ENCODE assay signal across 1 cellular context in the genomic region with DNA sequence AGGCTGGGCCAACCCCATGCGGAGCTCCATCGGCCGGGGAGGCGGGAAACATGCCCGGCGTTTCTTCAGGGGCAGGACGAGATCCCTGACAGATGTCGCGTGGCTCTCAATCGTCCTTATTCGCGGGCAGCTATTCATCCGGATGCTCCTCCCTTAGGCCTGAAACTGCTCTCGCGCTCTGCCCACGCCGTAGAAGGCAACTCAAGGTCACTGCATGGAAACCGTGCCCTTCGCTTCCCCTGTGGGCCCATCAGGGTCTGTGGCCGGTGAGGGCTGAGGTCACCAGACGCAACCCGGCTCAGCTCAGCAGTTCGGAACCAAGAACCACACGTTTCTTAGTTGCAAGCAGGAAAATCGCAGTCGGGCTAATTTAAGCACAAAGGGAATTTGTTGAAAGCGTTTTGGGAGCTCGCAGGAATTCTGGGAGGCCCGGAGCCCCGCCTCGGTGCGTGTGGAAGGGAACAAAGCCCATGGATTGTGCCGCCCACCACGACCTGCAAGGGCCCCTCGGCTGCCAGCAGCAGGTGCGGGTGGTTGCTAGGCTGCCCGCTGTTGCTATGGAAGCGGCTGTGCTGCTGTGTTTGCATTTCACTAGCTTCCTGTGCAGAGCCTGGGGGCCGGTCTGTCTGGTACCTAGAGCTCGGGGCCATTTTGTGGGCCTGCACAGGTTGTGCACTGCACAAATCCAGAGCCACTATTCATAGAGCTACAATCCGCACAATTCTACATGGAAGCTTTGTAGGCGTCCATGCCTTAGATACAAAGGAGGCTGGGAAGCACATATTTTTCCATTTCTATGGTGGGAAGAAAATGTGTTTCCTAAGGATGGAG.
A peak's percentile ranks its signal among the peaks of the same experiment; 100 is the strongest.
TF ChIP-seq lines count a peak whose summit lies in the region.

No MANE protein-coding gene starts in this region.

TF ChIP-seq in HepG2, 621 proteins besides CTCF, POLR2A, EP300 and RAD21 (continued from another document and continues in another):
- TF ChIP-seq, protein P1, sequence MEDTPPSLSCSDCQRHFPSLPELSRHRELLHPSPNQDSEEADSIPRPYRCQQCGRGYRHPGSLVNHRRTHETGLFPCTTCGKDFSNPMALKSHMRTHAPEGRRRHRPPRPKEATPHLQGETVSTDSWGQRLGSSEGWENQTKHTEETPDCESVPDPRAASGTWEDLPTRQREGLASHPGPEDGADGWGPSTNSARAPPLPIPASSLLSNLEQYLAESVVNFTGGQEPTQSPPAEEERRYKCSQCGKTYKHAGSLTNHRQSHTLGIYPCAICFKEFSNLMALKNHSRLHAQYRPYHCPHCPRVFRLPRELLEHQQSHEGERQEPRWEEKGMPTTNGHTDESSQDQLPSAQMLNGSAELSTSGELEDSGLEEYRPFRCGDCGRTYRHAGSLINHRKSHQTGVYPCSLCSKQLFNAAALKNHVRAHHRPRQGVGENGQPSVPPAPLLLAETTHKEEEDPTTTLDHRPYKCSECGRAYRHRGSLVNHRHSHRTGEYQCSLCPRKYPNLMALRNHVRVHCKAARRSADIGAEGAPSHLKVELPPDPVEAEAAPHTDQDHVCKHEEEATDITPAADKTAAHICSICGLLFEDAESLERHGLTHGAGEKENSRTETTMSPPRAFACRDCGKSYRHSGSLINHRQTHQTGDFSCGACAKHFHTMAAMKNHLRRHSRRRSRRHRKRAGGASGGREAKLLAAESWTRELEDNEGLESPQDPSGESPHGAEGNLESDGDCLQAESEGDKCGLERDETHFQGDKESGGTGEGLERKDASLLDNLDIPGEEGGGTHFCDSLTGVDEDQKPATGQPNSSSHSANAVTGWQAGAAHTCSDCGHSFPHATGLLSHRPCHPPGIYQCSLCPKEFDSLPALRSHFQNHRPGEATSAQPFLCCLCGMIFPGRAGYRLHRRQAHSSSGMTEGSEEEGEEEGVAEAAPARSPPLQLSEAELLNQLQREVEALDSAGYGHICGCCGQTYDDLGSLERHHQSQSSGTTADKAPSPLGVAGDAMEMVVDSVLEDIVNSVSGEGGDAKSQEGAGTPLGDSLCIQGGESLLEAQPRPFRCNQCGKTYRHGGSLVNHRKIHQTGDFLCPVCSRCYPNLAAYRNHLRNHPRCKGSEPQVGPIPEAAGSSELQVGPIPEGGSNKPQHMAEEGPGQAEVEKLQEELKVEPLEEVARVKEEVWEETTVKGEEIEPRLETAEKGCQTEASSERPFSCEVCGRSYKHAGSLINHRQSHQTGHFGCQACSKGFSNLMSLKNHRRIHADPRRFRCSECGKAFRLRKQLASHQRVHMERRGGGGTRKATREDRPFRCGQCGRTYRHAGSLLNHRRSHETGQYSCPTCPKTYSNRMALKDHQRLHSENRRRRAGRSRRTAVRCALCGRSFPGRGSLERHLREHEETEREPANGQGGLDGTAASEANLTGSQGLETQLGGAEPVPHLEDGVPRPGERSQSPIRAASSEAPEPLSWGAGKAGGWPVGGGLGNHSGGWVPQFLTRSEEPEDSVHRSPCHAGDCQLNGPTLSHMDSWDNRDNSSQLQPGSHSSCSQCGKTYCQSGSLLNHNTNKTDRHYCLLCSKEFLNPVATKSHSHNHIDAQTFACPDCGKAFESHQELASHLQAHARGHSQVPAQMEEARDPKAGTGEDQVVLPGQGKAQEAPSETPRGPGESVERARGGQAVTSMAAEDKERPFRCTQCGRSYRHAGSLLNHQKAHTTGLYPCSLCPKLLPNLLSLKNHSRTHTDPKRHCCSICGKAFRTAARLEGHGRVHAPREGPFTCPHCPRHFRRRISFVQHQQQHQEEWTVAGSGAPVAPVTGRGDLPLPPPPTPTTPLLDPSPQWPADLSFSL (CRISPR knock-in tag; IDR thresholded peaks at IDR 0.05) = no peak
- TF ChIP-seq RFXAP (CRISPR knock-in tag; IDR thresholded peaks at IDR 0.05; ENCODE audit: borderline replicate concordance) (peak; percentile 74), ZNF737 (CRISPR knock-in tag; IDR thresholded peaks at IDR 0.05; ENCODE audit: borderline replicate concordance) (no peak), SP1 (IDR thresholded peaks at IDR 0.05) (no peak), SP1 (CRISPR knock-in tag; IDR thresholded peaks at IDR 0.05) (no peak; the same call in 1 of the 2 replicates), ZNF720 (CRISPR knock-in tag; IDR thresholded peaks at IDR 0.05) (no peak), ZNF550 (CRISPR knock-in tag; IDR thresholded peaks at IDR 0.05; ENCODE audit: borderline replicate concordance) (peak; percentile 59; the same call in 1 of the 2 replicates), ZNF788 (CRISPR knock-in tag; IDR thresholded peaks at IDR 0.05; ENCODE audit: borderline replicate concordance) (no peak; the same call in 1 of the 2 replicates), MAFK (conservative IDR thresholded peaks at IDR 0.05 in 1 of 2, IDR thresholded peaks at IDR 0.05 in 1 of 2; ENCODE audit: low read length in 2 of 2) (peak; percentile 35 to 64), ZNF501 (CRISPR knock-in tag; IDR thresholded peaks at IDR 0.05) (peak; percentile 93), ZNF431 (CRISPR knock-in tag; IDR thresholded peaks at IDR 0.05; ENCODE audit: borderline replicate concordance, low read depth) (0 out of 2 replicates have a peak, but pooled peaks have one; percentile 65), STAT5B (CRISPR knock-in tag; IDR thresholded peaks at IDR 0.05) (no peak), ZNF589 (CRISPR knock-in tag; conservative IDR thresholded peaks at IDR 0.05) (no peak), JUND (CRISPR knock-in tag; IDR thresholded peaks at IDR 0.05) (no peak), ZFYVE20 (CRISPR knock-in tag; IDR thresholded peaks at IDR 0.05; ENCODE audit: borderline replicate concordance, low read depth) (no peak), MXI1 (IDR thresholded peaks at IDR 0.05; ENCODE audit: borderline replicate concordance, low read depth, low read length) (peak; percentile 89; the same call in 1 of the 3 replicates), SALL2 (CRISPR knock-in tag; IDR thresholded peaks at IDR 0.05) (peak; percentile 72; the same call in 1 of the 2 replicates), TCF12 (IDR thresholded peaks at IDR 0.05) (no peak), TCF12 (CRISPR knock-in tag; IDR thresholded peaks at IDR 0.05) (no peak), ATRX (CRISPR knock-in tag; IDR thresholded peaks at IDR 0.05; ENCODE audit: borderline replicate concordance) (no peak), NFYC (CRISPR knock-in tag; IDR thresholded peaks at IDR 0.05) (no peak; the same call in 1 of the 2 replicates), SOX6 (IDR thresholded peaks at IDR 0.05) (no peak), SOX6 (CRISPR knock-in tag; IDR thresholded peaks at IDR 0.05) (peak; percentile 68), NBN (conservative IDR thresholded peaks at IDR 0.05) (no peak)
- TF ChIP-seq, protein P2, sequence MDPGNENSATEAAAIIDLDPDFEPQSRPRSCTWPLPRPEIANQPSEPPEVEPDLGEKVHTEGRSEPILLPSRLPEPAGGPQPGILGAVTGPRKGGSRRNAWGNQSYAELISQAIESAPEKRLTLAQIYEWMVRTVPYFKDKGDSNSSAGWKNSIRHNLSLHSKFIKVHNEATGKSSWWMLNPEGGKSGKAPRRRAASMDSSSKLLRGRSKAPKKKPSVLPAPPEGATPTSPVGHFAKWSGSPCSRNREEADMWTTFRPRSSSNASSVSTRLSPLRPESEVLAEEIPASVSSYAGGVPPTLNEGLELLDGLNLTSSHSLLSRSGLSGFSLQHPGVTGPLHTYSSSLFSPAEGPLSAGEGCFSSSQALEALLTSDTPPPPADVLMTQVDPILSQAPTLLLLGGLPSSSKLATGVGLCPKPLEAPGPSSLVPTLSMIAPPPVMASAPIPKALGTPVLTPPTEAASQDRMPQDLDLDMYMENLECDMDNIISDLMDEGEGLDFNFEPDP (CRISPR knock-in tag; conservative IDR thresholded peaks at IDR 0.05) = no peak
- TF ChIP-seq, protein P3, sequence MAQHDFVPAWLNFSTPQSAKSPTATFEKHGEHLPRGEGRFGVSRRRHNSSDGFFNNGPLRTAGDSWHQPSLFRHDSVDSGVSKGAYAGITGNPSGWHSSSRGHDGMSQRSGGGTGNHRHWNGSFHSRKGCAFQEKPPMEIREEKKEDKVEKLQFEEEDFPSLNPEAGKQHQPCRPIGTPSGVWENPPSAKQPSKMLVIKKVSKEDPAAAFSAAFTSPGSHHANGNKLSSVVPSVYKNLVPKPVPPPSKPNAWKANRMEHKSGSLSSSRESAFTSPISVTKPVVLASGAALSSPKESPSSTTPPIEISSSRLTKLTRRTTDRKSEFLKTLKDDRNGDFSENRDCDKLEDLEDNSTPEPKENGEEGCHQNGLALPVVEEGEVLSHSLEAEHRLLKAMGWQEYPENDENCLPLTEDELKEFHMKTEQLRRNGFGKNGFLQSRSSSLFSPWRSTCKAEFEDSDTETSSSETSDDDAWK (CRISPR knock-in tag; IDR thresholded peaks at IDR 0.05) = no peak
- TF ChIP-seq, protein P4, sequence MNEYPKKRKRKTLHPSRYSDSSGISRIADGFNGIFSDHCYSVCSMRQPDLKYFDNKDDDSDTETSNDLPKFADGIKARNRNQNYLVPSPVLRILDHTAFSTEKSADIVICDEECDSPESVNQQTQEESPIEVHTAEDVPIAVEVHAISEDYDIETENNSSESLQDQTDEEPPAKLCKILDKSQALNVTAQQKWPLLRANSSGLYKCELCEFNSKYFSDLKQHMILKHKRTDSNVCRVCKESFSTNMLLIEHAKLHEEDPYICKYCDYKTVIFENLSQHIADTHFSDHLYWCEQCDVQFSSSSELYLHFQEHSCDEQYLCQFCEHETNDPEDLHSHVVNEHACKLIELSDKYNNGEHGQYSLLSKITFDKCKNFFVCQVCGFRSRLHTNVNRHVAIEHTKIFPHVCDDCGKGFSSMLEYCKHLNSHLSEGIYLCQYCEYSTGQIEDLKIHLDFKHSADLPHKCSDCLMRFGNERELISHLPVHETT (CRISPR knock-in tag; conservative IDR thresholded peaks at IDR 0.05) = no peak; the same call in 1 of the 2 replicates
- TF ChIP-seq, protein P5, sequence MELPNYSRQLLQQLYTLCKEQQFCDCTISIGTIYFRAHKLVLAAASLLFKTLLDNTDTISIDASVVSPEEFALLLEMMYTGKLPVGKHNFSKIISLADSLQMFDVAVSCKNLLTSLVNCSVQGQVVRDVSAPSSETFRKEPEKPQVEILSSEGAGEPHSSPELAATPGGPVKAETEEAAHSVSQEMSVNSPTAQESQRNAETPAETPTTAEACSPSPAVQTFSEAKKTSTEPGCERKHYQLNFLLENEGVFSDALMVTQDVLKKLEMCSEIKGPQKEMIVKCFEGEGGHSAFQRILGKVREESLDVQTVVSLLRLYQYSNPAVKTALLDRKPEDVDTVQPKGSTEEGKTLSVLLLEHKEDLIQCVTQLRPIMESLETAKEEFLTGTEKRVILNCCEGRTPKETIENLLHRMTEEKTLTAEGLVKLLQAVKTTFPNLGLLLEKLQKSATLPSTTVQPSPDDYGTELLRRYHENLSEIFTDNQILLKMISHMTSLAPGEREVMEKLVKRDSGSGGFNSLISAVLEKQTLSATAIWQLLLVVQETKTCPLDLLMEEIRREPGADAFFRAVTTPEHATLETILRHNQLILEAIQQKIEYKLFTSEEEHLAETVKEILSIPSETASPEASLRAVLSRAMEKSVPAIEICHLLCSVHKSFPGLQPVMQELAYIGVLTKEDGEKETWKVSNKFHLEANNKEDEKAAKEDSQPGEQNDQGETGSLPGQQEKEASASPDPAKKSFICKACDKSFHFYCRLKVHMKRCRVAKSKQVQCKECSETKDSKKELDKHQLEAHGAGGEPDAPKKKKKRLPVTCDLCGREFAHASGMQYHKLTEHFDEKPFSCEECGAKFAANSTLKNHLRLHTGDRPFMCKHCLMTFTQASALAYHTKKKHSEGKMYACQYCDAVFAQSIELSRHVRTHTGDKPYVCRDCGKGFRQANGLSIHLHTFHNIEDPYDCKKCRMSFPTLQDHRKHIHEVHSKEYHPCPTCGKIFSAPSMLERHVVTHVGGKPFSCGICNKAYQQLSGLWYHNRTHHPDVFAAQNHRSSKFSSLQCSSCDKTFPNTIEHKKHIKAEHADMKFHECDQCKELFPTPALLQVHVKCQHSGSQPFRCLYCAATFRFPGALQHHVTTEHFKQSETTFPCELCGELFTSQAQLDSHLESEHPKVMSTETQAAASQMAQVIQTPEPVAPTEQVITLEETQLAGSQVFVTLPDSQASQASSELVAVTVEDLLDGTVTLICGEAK (IDR thresholded peaks at IDR 0.05) = no peak
- TF ChIP-seq, protein P5 (CRISPR knock-in tag; IDR thresholded peaks at IDR 0.05) = peak; percentile 75
- TF ChIP-seq, protein P6, sequence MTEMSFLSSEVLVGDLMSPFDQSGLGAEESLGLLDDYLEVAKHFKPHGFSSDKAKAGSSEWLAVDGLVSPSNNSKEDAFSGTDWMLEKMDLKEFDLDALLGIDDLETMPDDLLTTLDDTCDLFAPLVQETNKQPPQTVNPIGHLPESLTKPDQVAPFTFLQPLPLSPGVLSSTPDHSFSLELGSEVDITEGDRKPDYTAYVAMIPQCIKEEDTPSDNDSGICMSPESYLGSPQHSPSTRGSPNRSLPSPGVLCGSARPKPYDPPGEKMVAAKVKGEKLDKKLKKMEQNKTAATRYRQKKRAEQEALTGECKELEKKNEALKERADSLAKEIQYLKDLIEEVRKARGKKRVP (CRISPR knock-in tag; IDR thresholded peaks at IDR 0.05) = peak in 1 of 2 experiments; percentile 47; a peak in 1 of 4 replicates
- TF ChIP-seq, protein P7, sequence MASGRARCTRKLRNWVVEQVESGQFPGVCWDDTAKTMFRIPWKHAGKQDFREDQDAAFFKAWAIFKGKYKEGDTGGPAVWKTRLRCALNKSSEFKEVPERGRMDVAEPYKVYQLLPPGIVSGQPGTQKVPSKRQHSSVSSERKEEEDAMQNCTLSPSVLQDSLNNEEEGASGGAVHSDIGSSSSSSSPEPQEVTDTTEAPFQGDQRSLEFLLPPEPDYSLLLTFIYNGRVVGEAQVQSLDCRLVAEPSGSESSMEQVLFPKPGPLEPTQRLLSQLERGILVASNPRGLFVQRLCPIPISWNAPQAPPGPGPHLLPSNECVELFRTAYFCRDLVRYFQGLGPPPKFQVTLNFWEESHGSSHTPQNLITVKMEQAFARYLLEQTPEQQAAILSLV (CRISPR knock-in tag; IDR thresholded peaks at IDR 0.05; ENCODE audit: borderline replicate concordance) = no peak
